ENCODE assay signal across 1 cellular context in genomic region chr1:53589043-53589887, GRCh38.
TF ChIP-seq lines count a peak whose summit lies in the region.

No MANE protein-coding gene starts in this region.

TF ChIP-seq in WTC11, 78 proteins besides CTCF, POLR2A, EP300 and RAD21 (continued from another document):
- TF ChIP-seq, protein P1, sequence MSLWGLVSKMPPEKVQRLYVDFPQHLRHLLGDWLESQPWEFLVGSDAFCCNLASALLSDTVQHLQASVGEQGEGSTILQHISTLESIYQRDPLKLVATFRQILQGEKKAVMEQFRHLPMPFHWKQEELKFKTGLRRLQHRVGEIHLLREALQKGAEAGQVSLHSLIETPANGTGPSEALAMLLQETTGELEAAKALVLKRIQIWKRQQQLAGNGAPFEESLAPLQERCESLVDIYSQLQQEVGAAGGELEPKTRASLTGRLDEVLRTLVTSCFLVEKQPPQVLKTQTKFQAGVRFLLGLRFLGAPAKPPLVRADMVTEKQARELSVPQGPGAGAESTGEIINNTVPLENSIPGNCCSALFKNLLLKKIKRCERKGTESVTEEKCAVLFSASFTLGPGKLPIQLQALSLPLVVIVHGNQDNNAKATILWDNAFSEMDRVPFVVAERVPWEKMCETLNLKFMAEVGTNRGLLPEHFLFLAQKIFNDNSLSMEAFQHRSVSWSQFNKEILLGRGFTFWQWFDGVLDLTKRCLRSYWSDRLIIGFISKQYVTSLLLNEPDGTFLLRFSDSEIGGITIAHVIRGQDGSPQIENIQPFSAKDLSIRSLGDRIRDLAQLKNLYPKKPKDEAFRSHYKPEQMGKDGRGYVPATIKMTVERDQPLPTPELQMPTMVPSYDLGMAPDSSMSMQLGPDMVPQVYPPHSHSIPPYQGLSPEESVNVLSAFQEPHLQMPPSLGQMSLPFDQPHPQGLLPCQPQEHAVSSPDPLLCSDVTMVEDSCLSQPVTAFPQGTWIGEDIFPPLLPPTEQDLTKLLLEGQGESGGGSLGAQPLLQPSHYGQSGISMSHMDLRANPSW (CRISPR knock-in tag; conservative IDR thresholded peaks at IDR 0.05; ENCODE audit: low read depth): no peak
- TF ChIP-seq TCF7 (CRISPR knock-in tag; IDR thresholded peaks at IDR 0.05; ENCODE audit: low read depth) (no peak), OVOL2 (CRISPR knock-in tag; IDR thresholded peaks at IDR 0.05; ENCODE audit: borderline replicate concordance) (no peak), ATF3 (CRISPR knock-in tag; conservative IDR thresholded peaks at IDR 0.05) (no peak)
- TF ChIP-seq, protein P2, sequence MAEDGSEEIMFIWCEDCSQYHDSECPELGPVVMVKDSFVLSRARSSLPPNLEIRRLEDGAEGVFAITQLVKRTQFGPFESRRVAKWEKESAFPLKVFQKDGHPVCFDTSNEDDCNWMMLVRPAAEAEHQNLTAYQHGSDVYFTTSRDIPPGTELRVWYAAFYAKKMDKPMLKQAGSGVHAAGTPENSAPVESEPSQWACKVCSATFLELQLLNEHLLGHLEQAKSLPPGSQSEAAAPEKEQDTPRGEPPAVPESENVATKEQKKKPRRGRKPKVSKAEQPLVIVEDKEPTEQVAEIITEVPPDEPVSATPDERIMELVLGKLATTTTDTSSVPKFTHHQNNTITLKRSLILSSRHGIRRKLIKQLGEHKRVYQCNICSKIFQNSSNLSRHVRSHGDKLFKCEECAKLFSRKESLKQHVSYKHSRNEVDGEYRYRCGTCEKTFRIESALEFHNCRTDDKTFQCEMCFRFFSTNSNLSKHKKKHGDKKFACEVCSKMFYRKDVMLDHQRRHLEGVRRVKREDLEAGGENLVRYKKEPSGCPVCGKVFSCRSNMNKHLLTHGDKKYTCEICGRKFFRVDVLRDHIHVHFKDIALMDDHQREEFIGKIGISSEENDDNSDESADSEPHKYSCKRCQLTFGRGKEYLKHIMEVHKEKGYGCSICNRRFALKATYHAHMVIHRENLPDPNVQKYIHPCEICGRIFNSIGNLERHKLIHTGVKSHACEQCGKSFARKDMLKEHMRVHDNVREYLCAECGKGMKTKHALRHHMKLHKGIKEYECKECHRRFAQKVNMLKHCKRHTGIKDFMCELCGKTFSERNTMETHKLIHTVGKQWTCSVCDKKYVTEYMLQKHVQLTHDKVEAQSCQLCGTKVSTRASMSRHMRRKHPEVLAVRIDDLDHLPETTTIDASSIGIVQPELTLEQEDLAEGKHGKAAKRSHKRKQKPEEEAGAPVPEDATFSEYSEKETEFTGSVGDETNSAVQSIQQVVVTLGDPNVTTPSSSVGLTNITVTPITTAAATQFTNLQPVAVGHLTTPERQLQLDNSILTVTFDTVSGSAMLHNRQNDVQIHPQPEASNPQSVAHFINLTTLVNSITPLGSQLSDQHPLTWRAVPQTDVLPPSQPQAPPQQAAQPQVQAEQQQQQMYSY (CRISPR knock-in tag; IDR thresholded peaks at IDR 0.05): peak; percentile 79
